Comparison of ENCODE assay signal across 12 cellular contexts in the genomic region with DNA sequence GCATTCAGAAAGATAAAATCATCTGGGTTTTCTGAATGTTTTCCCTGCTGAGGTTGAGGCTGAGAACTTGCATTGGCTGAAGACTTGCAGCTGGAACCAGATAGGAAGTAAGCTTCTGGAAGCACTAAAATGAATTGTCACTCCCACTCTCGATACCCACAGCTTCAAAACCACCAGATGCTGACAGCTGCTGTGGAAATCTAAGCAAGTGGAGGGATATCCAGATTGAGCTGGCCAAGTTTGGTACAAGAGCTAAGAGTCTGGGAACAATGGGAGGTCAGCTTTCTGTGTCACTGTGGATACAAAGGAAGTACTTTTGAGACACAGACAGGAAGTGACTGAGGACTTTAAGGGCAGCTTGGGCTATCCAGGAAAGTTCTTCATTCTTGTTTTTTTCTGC. TPM values are rescaled to one million over a fixed set of nuclear protein-coding genes. Genes with fewer than 3 reads are reported as not detected.
DNase-seq lines count a peak whose midpoint lies in the region; ATAC-seq and TF ChIP-seq lines count a peak whose summit lies in the region.
"Had no signal": no experiment of that assay in that cellular context is flagged by ENCODE, and none has a peak within 500 bp of the region (broad histone marks: within the 10 kb centered on the region; RNA-seq: fewer than 3 reads in every experiment).

No MANE protein-coding gene starts in this region.

- no peak for TF ChIP-seq POLR2A in spleen (IDR thresholded peaks at IDR 0.05)

- WGBS in spleen, 5 donors, result 5 to 21% (median 16%) methylated on average over 1 of the region's 1 CpG

- peak overlapping the region; percentile 15; the same call in 1 of the 2 replicates for H3K27ac ChIP-seq in OCI-LY3 (ENCODE audit: low read length)
- peak overlapping the region in 6 of 8 donors; percentile 2 to 37 (median 18) for H3K27ac ChIP-seq in spleen
- H3K27ac ChIP-seq: cardiac muscle cell, parathyroid adenoma had no signal

- ATAC-seq in HG03097 (IDR thresholded peaks at IDR 0.05; ENCODE audit: low FRiP score, unreplicated experiment), result no peak
- ATAC-seq in GM21723 (IDR thresholded peaks at IDR 0.05; ENCODE audit: unreplicated experiment), result no peak

- H3K4me3 ChIP-seq in OCI-LY3 (ENCODE audit: low read length), result no peak overlapping the region
- H3K4me3 ChIP-seq in fibroblast of the aortic adventitia (ENCODE audit: low read depth, low read length), result no peak overlapping the region
- no peak overlapping the region for H3K4me3 ChIP-seq in spleen
- H3K4me3 ChIP-seq: cardiac muscle cell had no signal

- no peak for DNase-seq in activated CD4-positive, alpha-beta T cell treated with anti-CD3 and anti-CD28 coated beads, Interleukin-2, amount 10 ng/mL, durations not matched to agents 7 days and 5 days
- DNase-seq in activated CD4-positive, alpha-beta T cell treated with anti-CD3 and anti-CD28 coated beads for 4 hours, result no peak
- DNase-seq in fibroblast of the aortic adventitia (ENCODE audit: low read depth) (peak; percentile 80), spleen (no peak), NCI-H2227 treated with DMSO at 0.1 percent for 48 hours (lab: John Stamatoyannopoulos, UW) (no peak)
- DNase-seq: activated CD4-positive, alpha-beta T cell treated with anti-CD3 and anti-CD28 coated beads, Interleukin-2, amount 50 U/mL, for 1 hour; NCI-H748 treated with DMSO at 0.1 percent for 48 hours had no signal

- H4K20me1 ChIP-seq in OCI-LY3 (ENCODE audit: insufficient read depth, low read length), result no peaks in the 10 kb centered on the region

- H2AFZ ChIP-seq in OCI-LY3 (ENCODE audit: low read depth, low read length), result peak overlapping the region; percentile 32; the same call in 1 of the 2 replicates
- H2AFZ ChIP-seq: parathyroid adenoma had no signal

- H3K36me3 Mint-ChIP-seq in activated CD4-positive, alpha-beta T cell treated with anti-CD3 and anti-CD28 coated beads, Interleukin-2, amount 10 ng/mL, durations not matched to agents 7 days and 5 days (ENCODE audit: low read depth), result peaks cover 4% of the 10 kb centered on the region

- H3K79me2 ChIP-seq in OCI-LY3 (ENCODE audit: low read length), result 0 out of 2 replicates have a peak, but pooled peaks cover 9% of the 10 kb centered on the region
- H3K79me2 ChIP-seq: parathyroid adenoma had no signal

- H3K9ac ChIP-seq in OCI-LY3 (ENCODE audit: low read length), result peak overlapping the region; percentile 14; the same call in 1 of the 2 replicates
- H3K9ac ChIP-seq: parathyroid adenoma had no signal

- no peaks in the 10 kb centered on the region for H3K27me3 ChIP-seq in OCI-LY3 (ENCODE audit: low read depth, low read length)
- no peaks in the 10 kb centered on the region for H3K27me3 ChIP-seq in spleen (replicated peaks in 1 of 7)
- H3K27me3 ChIP-seq: cardiac muscle cell had no signal

- peaks cover 72% of the 10 kb centered on the region for H3K4me1 Mint-ChIP-seq in activated CD4-positive, alpha-beta T cell treated with anti-CD3 and anti-CD28 coated beads, Interleukin-2, amount 10 ng/mL, durations not matched to agents 7 days and 5 days

- H3K9me3 Mint-ChIP-seq in activated CD4-positive, alpha-beta T cell treated with anti-CD3 and anti-CD28 coated beads, Interleukin-2, amount 10 ng/mL, durations not matched to agents 7 days and 5 days, result peaks cover 7% of the 10 kb centered on the region

- no peaks in the 10 kb centered on the region for H3K9me3 ChIP-seq in OCI-LY3 (ENCODE audit: insufficient read depth, low read length)
- H3K9me3 ChIP-seq in spleen, result no peaks in the 10 kb centered on the region

- intact Hi-C loops in spleen (cut with DNase I; ENCODE audit: low total_unique reads), result no loop called here

- H3K27me3 Mint-ChIP-seq in activated CD4-positive, alpha-beta T cell treated with anti-CD3 and anti-CD28 coated beads, Interleukin-2, amount 10 ng/mL, durations not matched to agents 7 days and 5 days, result no peaks in the 10 kb centered on the region

- POLR2A ChIA-PET in activated CD4-positive, alpha-beta T cell treated with anti-CD3 and anti-CD28 coated beads, Interleukin-2, amount 10 ng/mL, durations not matched to agents 7 days and 5 days (lab: Charles Lee), result no interaction called here

- H3K36me3 ChIP-seq in OCI-LY3 (replicated peaks; ENCODE audit: low read depth, low read length) (no peaks in the 10 kb centered on the region), spleen (no peaks in the 10 kb centered on the region)
- H3K36me3 ChIP-seq: cardiac muscle cell had no signal

- no peak overlapping the region for H3K4me3 Mint-ChIP-seq in activated CD4-positive, alpha-beta T cell treated with anti-CD3 and anti-CD28 coated beads, Interleukin-2, amount 10 ng/mL, durations not matched to agents 7 days and 5 days

- H3K4me2 ChIP-seq in OCI-LY3 (ENCODE audit: low read length), result peak overlapping the region; percentile 17

- no peak for TF ChIP-seq CTCF in OCI-LY3 (IDR thresholded peaks at IDR 0.05; ENCODE audit: low read depth, low read length)
- TF ChIP-seq CTCF in fibroblast of the aortic adventitia (IDR thresholded peaks at IDR 0.05; ENCODE audit: insufficient read depth, low read length), result no peak
- no peak for TF ChIP-seq CTCF in spleen (IDR thresholded peaks at IDR 0.05 in 8 of 11, conservative IDR thresholded peaks at IDR 0.05 in 3 of 11)

- H3K4me1 ChIP-seq in OCI-LY3 (ENCODE audit: low read length), result peaks cover 74% of the 10 kb centered on the region
- H3K4me1 ChIP-seq in spleen, result peaks cover 29 to 70% (median 55%) of the 10 kb centered on the region in 6 donors
- H3K4me1 ChIP-seq: parathyroid adenoma had no signal

- peak overlapping the region; percentile 37 for H3K27ac Mint-ChIP-seq in activated CD4-positive, alpha-beta T cell treated with anti-CD3 and anti-CD28 coated beads, Interleukin-2, amount 10 ng/mL, durations not matched to agents 7 days and 5 days

- CTCF ChIA-PET in activated CD4-positive, alpha-beta T cell treated with anti-CD3 and anti-CD28 coated beads, Interleukin-2, amount 10 ng/mL, durations not matched to agents 7 days and 5 days (lab: Charles Lee), result interaction anchor here (1.0 to 1.3 kb wide), 2 partner anchors 9 to 58 kb away, joined by 6 to 8 read pairs; no protein-coding TSS in a partner anchor

RNA-seq across cellular contexts. Expression of a gene that starts 51.3 kb away (rescaled TPM):
- total RNA-seq in activated CD4-positive, alpha-beta T cell treated with anti-CD3 and anti-CD28 coated beads, Interleukin-2, amount 10 ng/mL, durations not matched to agents 7 days and 5 days, result 100 to 1,000 TPM; 518 to 534 TPM
- total RNA-seq in fibroblast of the aortic adventitia (ENCODE audit: low replicate concordance), result 242 and 458 TPM in 2 replicates
- total RNA-seq in spleen, result 100 to 1,000 TPM; 200 to 521 (median 348) TPM
- polyA plus RNA-seq in spleen, result 100 to 1,000 TPM in 1 of 3 donors, 10 to 100 TPM in 2; 60.9 to 103 (median 71.8) TPM
